In the genomic region with DNA sequence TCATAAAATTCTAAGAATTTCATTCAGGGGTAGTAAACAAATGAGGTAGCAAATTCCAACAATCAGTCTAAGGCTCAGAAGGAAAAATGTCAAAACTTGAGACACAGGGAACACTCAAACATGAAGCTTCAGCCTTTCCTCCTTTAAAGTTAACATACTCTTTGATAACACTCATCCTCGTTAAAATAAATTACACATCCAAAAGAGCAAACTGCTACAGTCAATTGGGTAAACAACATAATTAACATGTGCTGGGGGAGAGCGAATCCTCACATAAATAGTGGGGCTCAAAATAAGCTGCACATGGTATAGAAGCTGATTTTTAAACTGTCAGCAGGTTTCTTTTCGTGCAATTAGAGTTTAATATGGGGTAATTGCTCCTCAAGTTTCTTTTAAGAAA, we compare ENCODE assay signal across 10 cellular contexts. TPM values are rescaled to one million over a fixed set of nuclear protein-coding genes. Genes with fewer than 3 reads are reported as not detected.
DNase-seq lines count a peak whose midpoint lies in the region; ATAC-seq and TF ChIP-seq lines count a peak whose summit lies in the region.
"Had no signal": no experiment of that assay in that cellular context is flagged by ENCODE, and none has a peak within 500 bp of the region (broad histone marks: within the 10 kb centered on the region; RNA-seq: fewer than 3 reads in every experiment).

No MANE protein-coding gene starts in this region.

- TF ChIP-seq POLR2A in transverse colon (IDR thresholded peaks at IDR 0.05): no peak

- no peak for DNase-seq in heart right ventricle
- no peak for DNase-seq in Right ventricle myocardium superior
- DNase-seq in astrocyte of the cerebellum (ENCODE audit: low read depth): no peak
- no peak for DNase-seq in left lung
- DNase-seq in transverse colon: no peak
- no peak for DNase-seq in NCI-H345 treated with DMSO at 0.1 percent for 48 hours (lab: John Stamatoyannopoulos, UW; ENCODE audit: unreplicated experiment)
- DNase-seq: cerebellar nuclear complex, mesendoderm had no signal

- H3K4me3 ChIP-seq in heart right ventricle: peak overlapping the region in 7 of 10 donors; percentile 7 to 68 (median 63)
- H3K4me3 ChIP-seq in astrocyte of the cerebellum (ENCODE audit: low read depth, low read length): peak overlapping the region; percentile 72
- H3K4me3 ChIP-seq in left lung: peak overlapping the region; percentile 44 to 51
- peak overlapping the region in 3 of 4 donors; percentile 39 to 60 (median 42) for H3K4me3 ChIP-seq in transverse colon

- peaks cover 4 to 96% (median 61%) of the 10 kb centered on the region in 9 donors for H3K4me1 ChIP-seq in heart right ventricle
- peaks cover 21 to 94% of the 10 kb centered on the region in 2 donors for H3K4me1 ChIP-seq in left lung
- H3K4me1 ChIP-seq in transverse colon: peaks cover 43 to 87% (median 48%) of the 10 kb centered on the region in 4 donors

- H3K27ac ChIP-seq in heart right ventricle (peak overlapping the region in 5 of 10 donors; percentile 1 to 87 (median 81)), left lung (peak overlapping the region; percentile 80 to 82), transverse colon (peak overlapping the region; percentile 81 to 90 (median 84))

- ATAC-seq in heart right ventricle (no peak), Right ventricle myocardium superior (ENCODE audit: poor library complexity) (no peak), left lung (no peak), GM18517 (IDR thresholded peaks at IDR 0.05; ENCODE audit: unreplicated experiment) (no peak), GM18873 (IDR thresholded peaks at IDR 0.05; ENCODE audit: low FRiP score, unreplicated experiment) (no peak)

- H3K36me3 ChIP-seq in heart right ventricle (peaks cover 0 to 42% (median 0%) of the 10 kb centered on the region in 9 donors), left lung (peaks cover 0 to 10% of the 10 kb centered on the region in 2 donors), transverse colon (peaks cover 0 to 6% (median under 1%) of the 10 kb centered on the region in 4 donors)

- in situ Hi-C loops in astrocyte of the cerebellum (cut with HindIII; ENCODE audit: low sequenced_read_pairs) (loop anchor here (5.0 kb wide), 1 partner anchor 70 kb away; no protein-coding TSS in a partner anchor), transverse colon (cut with MboI; ENCODE audit: low pct_ligation_motif_present in 1 of 4, low pct_unique_long_range_greater_than_20kb in 1 of 4, low sequenced_read_pairs in 3 of 4) (no loop called here)

- WGBS in heart right ventricle, 2 donors: 51% methylated on average over 3 of the region's 3 CpGs
- WGBS in transverse colon (ENCODE audit: low coverage in 1 of 2), 2 donors: 30 to 42% methylated on average over 3 of the region's 3 CpGs

- no peaks in the 10 kb centered on the region for H3K27me3 ChIP-seq in heart right ventricle
- no peaks in the 10 kb centered on the region for H3K27me3 ChIP-seq in left lung
- H3K27me3 ChIP-seq in transverse colon: no peaks in the 10 kb centered on the region

- H3K9me3 ChIP-seq in heart right ventricle (no peaks in the 10 kb centered on the region), left lung (no peaks in the 10 kb centered on the region), transverse colon (no peaks in the 10 kb centered on the region)

- intact Hi-C loops in heart right ventricle (cut with DNase I): loop anchor here in 2 of 10 donors (5.0 kb wide), 2 partner anchors 65 to 70 kb away; no protein-coding TSS in a partner anchor
- intact Hi-C loops in Right ventricle myocardium superior (cut with DNase I): no loop called here
- intact Hi-C loops in left lung (cut with DNase I): loop anchor here in 1 of 2 donors (10.0 kb wide), 1 partner anchor 48 kb away; no protein-coding TSS in a partner anchor
- intact Hi-C loops in transverse colon (cut with DNase I; ENCODE audit: low total_unique reads): no loop called here

- TF ChIP-seq CTCF in heart right ventricle (IDR thresholded peaks at IDR 0.05) (no peak), astrocyte of the cerebellum (IDR thresholded peaks at IDR 0.05; ENCODE audit: low read depth, low read length, missing control alignments) (no peak), left lung (IDR thresholded peaks at IDR 0.05) (no peak), transverse colon (IDR thresholded peaks at IDR 0.05) (no peak)

- no peak for TF ChIP-seq EP300 in transverse colon (IDR thresholded peaks at IDR 0.05; ENCODE audit: low read depth)

RNA-seq across cellular contexts. Expression of a gene that starts 12.9 kb away (rescaled TPM):
- total RNA-seq in heart right ventricle (10 to 100 TPM; 43.9 to 85.5 (median 52.0) TPM), Right ventricle myocardium superior (53.1 TPM), left lung (100 to 1,000 TPM; 110 to 214 TPM), transverse colon (100 to 1,000 TPM; 105 to 183 (median 136) TPM)
- polyA plus RNA-seq in heart right ventricle: 10 to 100 TPM; 23.5 to 54.0 TPM
